Comparison of ENCODE assay signal across 23 cellular contexts in the genomic region with DNA sequence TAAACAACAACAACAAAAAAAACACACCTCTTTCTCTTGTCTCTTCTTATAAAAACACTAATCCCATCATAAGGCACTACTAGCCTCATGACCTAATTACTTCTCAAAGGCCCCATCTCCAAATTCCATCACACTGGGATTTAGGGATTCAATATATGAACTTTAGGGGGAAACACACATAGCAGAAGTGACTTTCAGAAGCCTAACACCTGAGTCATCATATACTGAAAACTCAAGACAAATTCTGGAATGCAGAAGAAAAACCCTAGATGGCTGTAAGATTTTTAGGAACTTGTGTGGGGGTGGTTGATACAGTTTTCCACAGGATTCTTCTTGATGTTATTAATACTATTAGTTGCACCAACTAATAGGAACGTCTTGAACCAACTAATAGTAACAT. TPM values are rescaled to one million over a fixed set of nuclear protein-coding genes. Genes with fewer than 3 reads are reported as not detected.
DNase-seq lines count a peak whose midpoint lies in the region; ATAC-seq and TF ChIP-seq lines count a peak whose summit lies in the region.
"Had no signal": no experiment of that assay in that cellular context is flagged by ENCODE, and none has a peak within 500 bp of the region (broad histone marks: within the 10 kb centered on the region; RNA-seq: fewer than 3 reads in every experiment).

No MANE protein-coding gene starts in this region.

- peak; percentile 27 for DNase-seq in AG20443 (ENCODE audit: low spot score)
- peak; percentile 9 for DNase-seq in M059J (ENCODE audit: low read depth)
- peak; percentile 46 for DNase-seq in choroid plexus epithelial cell (ENCODE audit: low read depth)
- DNase-seq in ureter (ENCODE audit: low spot score): no peak
- DNase-seq: activated CD8-positive, alpha-beta T cell treated with anti-CD3 and anti-CD28 coated beads for 36 hours; activated naive CD4-positive, alpha-beta T cell treated with anti-CD3 and anti-CD28 coated beads for 36 hours; activated T-cell treated with anti-CD3 and anti-CD28 coated beads, Interleukin-2, amount 50 U/mL, for 24 hours; aorta; CD8-positive, alpha-beta T cell; DMS79; kidney; NCI-H1105; NCI-H2107; NCI-H510A; occipital lobe; substantia nigra had no signal

- no peak overlapping the region for H3K4me3 Mint-ChIP-seq in nephron
- H3K4me3 Mint-ChIP-seq: activated CD8-positive, alpha-beta T cell treated with anti-CD3 and anti-CD28 coated beads for 36 hours; activated naive CD4-positive, alpha-beta T cell treated with anti-CD3 and anti-CD28 coated beads for 36 hours; activated T-cell treated with anti-CD3 and anti-CD28 coated beads, Interleukin-2, amount 50 U/mL, for 24 hours; CD8-positive, alpha-beta T cell had no signal

- no peak overlapping the region for H3K4me3 ChIP-seq in choroid plexus epithelial cell (ENCODE audit: low read depth, low read length)
- H3K4me3 ChIP-seq: coronary artery, vagina had no signal

- H3K36me3 Mint-ChIP-seq in nephron (ENCODE audit: low read depth): no peaks in the 10 kb centered on the region
- H3K36me3 Mint-ChIP-seq: CD8-positive, alpha-beta T cell had no signal

- H3K9me3 Mint-ChIP-seq in nephron: no peaks in the 10 kb centered on the region
- H3K9me3 Mint-ChIP-seq: activated CD8-positive, alpha-beta T cell treated with anti-CD3 and anti-CD28 coated beads for 36 hours; activated naive CD4-positive, alpha-beta T cell treated with anti-CD3 and anti-CD28 coated beads for 36 hours; activated T-cell treated with anti-CD3 and anti-CD28 coated beads, Interleukin-2, amount 50 U/mL, for 24 hours; CD8-positive, alpha-beta T cell had no signal

- no peaks in the 10 kb centered on the region for H3K27me3 Mint-ChIP-seq in nephron (ENCODE audit: low read depth)
- H3K27me3 Mint-ChIP-seq: activated CD8-positive, alpha-beta T cell treated with anti-CD3 and anti-CD28 coated beads for 36 hours had no signal

- TF ChIP-seq CTCF in choroid plexus epithelial cell (conservative IDR thresholded peaks at IDR 0.05; ENCODE audit: low read depth, low read length) (no peak), nephron (IDR thresholded peaks at IDR 0.05; ENCODE audit: unreplicated experiment in 3 of 3) (no peak)

- ATAC-seq in HG03135 (IDR thresholded peaks at IDR 0.05; ENCODE audit: unreplicated experiment) (no peak), HG02973 (IDR thresholded peaks at IDR 0.05; ENCODE audit: unreplicated experiment) (no peak), GM21423 (IDR thresholded peaks at IDR 0.05; ENCODE audit: unreplicated experiment) (no peak)
- ATAC-seq: activated CD8-positive, alpha-beta T cell treated with anti-CD3 and anti-CD28 coated beads for 36 hours; CD8-positive, alpha-beta T cell; HCT116 had no signal

- H3K27ac Mint-ChIP-seq in nephron: peak overlapping the region in 2 of 3 experiments; percentile 20 to 69
- H3K27ac Mint-ChIP-seq: activated CD8-positive, alpha-beta T cell treated with anti-CD3 and anti-CD28 coated beads for 36 hours; activated naive CD4-positive, alpha-beta T cell treated with anti-CD3 and anti-CD28 coated beads for 36 hours; activated T-cell treated with anti-CD3 and anti-CD28 coated beads, Interleukin-2, amount 50 U/mL, for 24 hours; CD8-positive, alpha-beta T cell had no signal

- peaks cover 42% of the 10 kb centered on the region for H3K4me1 Mint-ChIP-seq in nephron

RNA-seq across cellular contexts. Expression of gene CSTF2T, which starts 33.7 kb away (rescaled TPM):
- 18.9 and 20.6 TPM in 2 replicates for total RNA-seq in M059J (2014; rRNA removed; shearing (Covaris generic))
- 25.5 TPM for total RNA-seq in ureter
